Comparison of ENCODE assay signal across 14 cellular contexts in genomic region chr12:110606253-110606611, GRCh38. TPM values are rescaled to one million over a fixed set of nuclear protein-coding genes. Genes with fewer than 3 reads are reported as not detected.
A peak's percentile ranks its signal among the peaks of the same experiment; 100 is the strongest.
DNase-seq lines count a peak whose midpoint lies in the region; ATAC-seq lines count a peak whose summit lies in the region.
"Had no signal": no experiment of that assay in that cellular context is flagged by ENCODE, and none has a peak within 500 bp of the region (broad histone marks: within the 10 kb centered on the region; RNA-seq: fewer than 3 reads in every experiment).

No MANE protein-coding gene starts in this region.

- no peak overlapping the region for H3K27ac ChIP-seq in CD8-positive, alpha-beta memory T cell (ENCODE audit: low read depth, low read length)
- H3K27ac ChIP-seq: suprapubic skin had no signal

- ATAC-seq in GM19455 (IDR thresholded peaks at IDR 0.05; ENCODE audit: unreplicated experiment) (peak; percentile 9), HG02938 (IDR thresholded peaks at IDR 0.05; ENCODE audit: unreplicated experiment) (no peak), HG02623 (IDR thresholded peaks at IDR 0.05; ENCODE audit: unreplicated experiment) (no peak)
- no peak for ATAC-seq in naive thymus-derived CD8-positive, alpha-beta T cell

- no peaks in the 10 kb centered on the region for H3K27me3 ChIP-seq in CD8-positive, alpha-beta memory T cell (ENCODE audit: insufficient read depth, low read length, poor library complexity, severe bottlenecking)
- H3K27me3 ChIP-seq: suprapubic skin had no signal

- H3K4me1 ChIP-seq in CD8-positive, alpha-beta memory T cell (ENCODE audit: insufficient read depth, low read length): peaks cover 4% of the 10 kb centered on the region
- H3K4me1 ChIP-seq: suprapubic skin had no signal

- H3K4me3 Mint-ChIP-seq in CD8-positive, alpha-beta memory T cell: peak overlapping the region; percentile 77 to 93 (median 86)
- H3K4me3 Mint-ChIP-seq in activated naive CD8-positive, alpha-beta T cell: peak overlapping the region; percentile 82
- H3K4me3 Mint-ChIP-seq in naive thymus-derived CD8-positive, alpha-beta T cell: peak overlapping the region; percentile 77 to 94 (median 86)
- H3K4me3 Mint-ChIP-seq: H9 had no signal

- no peak for DNase-seq in CD8-positive, alpha-beta memory T cell
- DNase-seq in naive thymus-derived CD8-positive, alpha-beta T cell: no peak
- no peak for DNase-seq in NCI-H2227 treated with DMSO at 0.1 percent for 48 hours (lab: John Stamatoyannopoulos, UW)
- no peak for DNase-seq in RKO (ENCODE audit: low spot score)
- DNase-seq: activated gamma-delta T cell treated with Interleukin-2 at 50 U/mL for 16 hours, H9, IMR-90, NCI-H146, NCI-H69 had no signal

- H3K9me3 ChIP-seq in CD8-positive, alpha-beta memory T cell (ENCODE audit: low read length): no peaks in the 10 kb centered on the region
- H3K9me3 ChIP-seq: suprapubic skin had no signal

- H3K9me3 Mint-ChIP-seq in CD8-positive, alpha-beta memory T cell: no peaks in the 10 kb centered on the region
- no peaks in the 10 kb centered on the region for H3K9me3 Mint-ChIP-seq in activated naive CD8-positive, alpha-beta T cell (ENCODE audit: low read depth)
- H3K9me3 Mint-ChIP-seq in naive thymus-derived CD8-positive, alpha-beta T cell: no peaks in the 10 kb centered on the region
- H3K9me3 Mint-ChIP-seq: H9 had no signal

- H3K36me3 Mint-ChIP-seq in CD8-positive, alpha-beta memory T cell: peaks cover 0 to 2% (median 0%) of the 10 kb centered on the region in 3 donors
- H3K36me3 Mint-ChIP-seq in activated naive CD8-positive, alpha-beta T cell: no peaks in the 10 kb centered on the region
- H3K36me3 Mint-ChIP-seq in naive thymus-derived CD8-positive, alpha-beta T cell: no peaks in the 10 kb centered on the region

- no peaks in the 10 kb centered on the region for H3K36me3 ChIP-seq in CD8-positive, alpha-beta memory T cell (ENCODE audit: insufficient read depth, low read length)
- H3K36me3 ChIP-seq: suprapubic skin had no signal

- POLR2A ChIA-PET in CD8-positive, alpha-beta memory T cell (lab: Charles Lee): interaction anchor here (0.6 to 0.8 kb wide), 5 partner anchors 8 to 765 kb away, joined by 3 to 7 read pairs (median 4); partner anchors contain the start of gene ARPC3
- POLR2A ChIA-PET in naive thymus-derived CD8-positive, alpha-beta T cell (lab: Charles Lee): interaction anchor here (0.5 to 2.8 kb wide), 12 partner anchors 8 to 204 kb away, joined by 3 to 18 read pairs (median 5); partner anchors contain the start of genes ARPC3, FAM216A, GPN3 and RAD9B

- H3K4me1 Mint-ChIP-seq in CD8-positive, alpha-beta memory T cell: peaks cover 6 to 9% (median 6%) of the 10 kb centered on the region in 3 donors
- H3K4me1 Mint-ChIP-seq in activated naive CD8-positive, alpha-beta T cell (ENCODE audit: low read depth): peaks cover 12% of the 10 kb centered on the region
- H3K4me1 Mint-ChIP-seq in naive thymus-derived CD8-positive, alpha-beta T cell: peaks cover 0 to 51% (median 8%) of the 10 kb centered on the region in 4 donors
- H3K4me1 Mint-ChIP-seq: H9 had no signal

- no peaks in the 10 kb centered on the region for H3K27me3 Mint-ChIP-seq in CD8-positive, alpha-beta memory T cell
- no peaks in the 10 kb centered on the region for H3K27me3 Mint-ChIP-seq in activated naive CD8-positive, alpha-beta T cell
- H3K27me3 Mint-ChIP-seq in naive thymus-derived CD8-positive, alpha-beta T cell: no peaks in the 10 kb centered on the region

- H3K27ac Mint-ChIP-seq in CD8-positive, alpha-beta memory T cell: peak overlapping the region in 4 of 8 donors; percentile 67 to 90 (median 87)
- H3K27ac Mint-ChIP-seq in activated naive CD8-positive, alpha-beta T cell: peak overlapping the region; percentile 64
- H3K27ac Mint-ChIP-seq in naive thymus-derived CD8-positive, alpha-beta T cell: peak overlapping the region; percentile 88 to 98 (median 93)
- H3K27ac Mint-ChIP-seq: H9 had no signal

- CTCF ChIA-PET in CD8-positive, alpha-beta memory T cell (lab: Charles Lee): interaction anchor here (0.7 to 2.4 kb wide), 6 partner anchors 25 to 506 kb away, joined by 3 to 18 read pairs (median 6); partner anchors contain the start of genes ARPC3, FAM216A and GPN3

- peak overlapping the region; percentile 55 for H3K4me3 ChIP-seq in CD8-positive, alpha-beta memory T cell (ENCODE audit: low read length)
- H3K4me3 ChIP-seq: suprapubic skin had no signal

RNA-seq across cellular contexts. Expression of gene TCTN1, which starts 7.7 kb away (rescaled TPM):
- 10 to 100 TPM in 1 of 2 experiments, 1 to 10 TPM in 1; 9.8 to 11.1 TPM for total RNA-seq in CD8-positive, alpha-beta memory T cell
- polyA plus RNA-seq in CD8-positive, alpha-beta memory T cell: 4.6 TPM
- total RNA-seq in naive thymus-derived CD8-positive, alpha-beta T cell: 10 to 100 TPM; 13.4 to 16.2 TPM
- 10 to 100 TPM in 2 of 3 donors, 1 to 10 TPM in 1; 8.7 to 16.4 (median 13.6) TPM for polyA plus RNA-seq in naive thymus-derived CD8-positive, alpha-beta T cell

RNA-seq across cellular contexts. Expression of gene PPTC7, which starts 23.1 kb away (rescaled TPM):
- total RNA-seq in CD8-positive, alpha-beta memory T cell: 10 to 100 TPM; 52.0 TPM
- polyA plus RNA-seq in CD8-positive, alpha-beta memory T cell: 11.7 TPM
- 10 to 100 TPM; 34.4 to 34.8 TPM for total RNA-seq in naive thymus-derived CD8-positive, alpha-beta T cell
- polyA plus RNA-seq in naive thymus-derived CD8-positive, alpha-beta T cell: 10 to 100 TPM in 1 of 3 donors, 1 to 10 TPM in 2; 7.6 to 10.2 (median 9.6) TPM
